In the genomic region with DNA sequence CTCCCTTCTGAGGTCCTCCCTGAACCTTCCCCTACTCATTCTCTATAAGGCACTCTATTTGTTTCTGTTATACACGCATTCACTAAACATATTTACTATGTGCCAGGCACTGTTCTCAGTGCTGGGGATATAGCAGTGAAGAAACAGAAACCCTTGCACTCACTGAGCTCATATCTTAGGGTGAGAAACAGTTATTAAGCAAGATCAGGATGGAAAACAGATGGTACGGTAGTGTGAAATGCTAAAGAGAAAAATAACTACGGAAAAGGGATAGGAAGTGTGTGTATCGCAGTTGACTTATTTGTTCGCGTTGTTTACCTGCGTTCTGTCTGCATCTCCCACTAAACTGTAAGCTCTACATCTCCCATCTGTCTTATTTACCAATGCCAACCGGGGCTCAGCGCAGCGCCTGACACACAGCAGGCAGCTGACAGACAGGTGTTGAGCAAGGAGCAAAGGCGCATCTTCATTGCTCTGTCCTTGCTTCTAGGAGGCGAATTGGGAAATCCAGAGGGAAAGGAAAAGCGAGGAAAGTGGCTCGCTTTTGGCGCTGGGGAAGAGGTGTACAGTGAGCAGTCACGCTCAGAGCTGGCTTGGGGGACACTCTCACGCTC, we compare ENCODE assay signal across 2 cellular contexts.
TF ChIP-seq lines count a peak whose summit lies in the region.

No MANE protein-coding gene starts in this region.

TF ChIP-seq in K562, 482 proteins besides CTCF, POLR2A, EP300 and RAD21 (continues in another document):
- TF ChIP-seq DLX4 (CRISPR knock-in tag; IDR thresholded peaks at IDR 0.05) (no peak), SRSF9 (IDR thresholded peaks at IDR 0.05; ENCODE audit: borderline replicate concordance, low read depth, low read length) (no peak), CTBP1 (IDR thresholded peaks at IDR 0.05; ENCODE audit: borderline replicate concordance) (no peak), CBX8 (IDR thresholded peaks at IDR 0.05; ENCODE audit: borderline replicate concordance, extremely low read depth, low read depth, low read length, poor library complexity, severe bottlenecking) (no peak), ELF2 (CRISPR knock-in tag; IDR thresholded peaks at IDR 0.05) (no peak), ZNF79 (CRISPR knock-in tag; IDR thresholded peaks at IDR 0.05; ENCODE audit: low read depth) (no peak), ZNF23 (CRISPR knock-in tag; IDR thresholded peaks at IDR 0.05) (no peak), ZNF551 (CRISPR knock-in tag; IDR thresholded peaks at IDR 0.05) (no peak), SMC3 (conservative IDR thresholded peaks at IDR 0.05; ENCODE audit: insufficient read depth, low read depth, low read length) (0 out of 2 replicates have a peak, but pooled peaks have one; percentile 12), TSC22D4 (tag; IDR thresholded peaks at IDR 0.05) (no peak), GABPA (tag; conservative IDR thresholded peaks at IDR 0.05; ENCODE audit: low read depth) (no peak), PML (IDR thresholded peaks at IDR 0.05; ENCODE audit: low read length) (no peak), SP2 (IDR thresholded peaks at IDR 0.05; ENCODE audit: extremely low read depth, low read depth, low read length, poor library complexity, severe bottlenecking) (no peak), ARNT (IDR thresholded peaks at IDR 0.05) (no peak), SAP30 (IDR thresholded peaks at IDR 0.05; ENCODE audit: borderline replicate concordance, insufficient read depth, low read depth, low read length, poor library complexity, severe bottlenecking) (peak; percentile 27), SMARCE1 (IDR thresholded peaks at IDR 0.05) (no peak), ZNF589 (CRISPR knock-in tag; IDR thresholded peaks at IDR 0.05; ENCODE audit: low read depth) (no peak), MYBL2 (IDR thresholded peaks at IDR 0.05; ENCODE audit: low read depth) (no peak), MYBL2 (CRISPR knock-in tag; IDR thresholded peaks at IDR 0.05; ENCODE audit: borderline replicate concordance) (no peak), GMEB1 (CRISPR knock-in tag; IDR thresholded peaks at IDR 0.05) (no peak), MCM2 (IDR thresholded peaks at IDR 0.05; ENCODE audit: low read depth) (no peak), MECOM (CRISPR knock-in tag; IDR thresholded peaks at IDR 0.05) (0 out of 2 replicates have a peak, but pooled peaks have one; percentile 46), POLR2G (IDR thresholded peaks at IDR 0.05; ENCODE audit: low read depth, low read length) (no peak), ESRRA (IDR thresholded peaks at IDR 0.05; ENCODE audit: borderline replicate concordance, low read depth) (no peak), EP400 (IDR thresholded peaks at IDR 0.05) (no peak), MAX (CRISPR knock-in tag; IDR thresholded peaks at IDR 0.05) (0 out of 2 replicates have a peak, but pooled peaks have one; percentile 29), MXI1 (IDR thresholded peaks at IDR 0.05; ENCODE audit: low read depth, low read length) (no peak)
- TF ChIP-seq, protein P1, sequence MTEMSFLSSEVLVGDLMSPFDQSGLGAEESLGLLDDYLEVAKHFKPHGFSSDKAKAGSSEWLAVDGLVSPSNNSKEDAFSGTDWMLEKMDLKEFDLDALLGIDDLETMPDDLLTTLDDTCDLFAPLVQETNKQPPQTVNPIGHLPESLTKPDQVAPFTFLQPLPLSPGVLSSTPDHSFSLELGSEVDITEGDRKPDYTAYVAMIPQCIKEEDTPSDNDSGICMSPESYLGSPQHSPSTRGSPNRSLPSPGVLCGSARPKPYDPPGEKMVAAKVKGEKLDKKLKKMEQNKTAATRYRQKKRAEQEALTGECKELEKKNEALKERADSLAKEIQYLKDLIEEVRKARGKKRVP (CRISPR knock-in tag; IDR thresholded peaks at IDR 0.05): no peak
- TF ChIP-seq, protein P2, sequence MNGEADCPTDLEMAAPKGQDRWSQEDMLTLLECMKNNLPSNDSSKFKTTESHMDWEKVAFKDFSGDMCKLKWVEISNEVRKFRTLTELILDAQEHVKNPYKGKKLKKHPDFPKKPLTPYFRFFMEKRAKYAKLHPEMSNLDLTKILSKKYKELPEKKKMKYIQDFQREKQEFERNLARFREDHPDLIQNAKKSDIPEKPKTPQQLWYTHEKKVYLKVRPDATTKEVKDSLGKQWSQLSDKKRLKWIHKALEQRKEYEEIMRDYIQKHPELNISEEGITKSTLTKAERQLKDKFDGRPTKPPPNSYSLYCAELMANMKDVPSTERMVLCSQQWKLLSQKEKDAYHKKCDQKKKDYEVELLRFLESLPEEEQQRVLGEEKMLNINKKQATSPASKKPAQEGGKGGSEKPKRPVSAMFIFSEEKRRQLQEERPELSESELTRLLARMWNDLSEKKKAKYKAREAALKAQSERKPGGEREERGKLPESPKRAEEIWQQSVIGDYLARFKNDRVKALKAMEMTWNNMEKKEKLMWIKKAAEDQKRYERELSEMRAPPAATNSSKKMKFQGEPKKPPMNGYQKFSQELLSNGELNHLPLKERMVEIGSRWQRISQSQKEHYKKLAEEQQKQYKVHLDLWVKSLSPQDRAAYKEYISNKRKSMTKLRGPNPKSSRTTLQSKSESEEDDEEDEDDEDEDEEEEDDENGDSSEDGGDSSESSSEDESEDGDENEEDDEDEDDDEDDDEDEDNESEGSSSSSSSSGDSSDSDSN (IDR thresholded peaks at IDR 0.05; ENCODE audit: borderline replicate concordance in 1 of 2, low read depth in 2 of 2, low read length in 2 of 2): no peak

TF ChIP-seq in HepG2, 621 proteins besides CTCF, POLR2A, EP300 and RAD21 (continues in another document):
- TF ChIP-seq ZHX1 (CRISPR knock-in tag; IDR thresholded peaks at IDR 0.05; ENCODE audit: low read depth) (0 out of 2 replicates have a peak, but pooled peaks have one; percentile 45), HNF1A (IDR thresholded peaks at IDR 0.05; ENCODE audit: low read depth) (no peak), HNF1A (CRISPR knock-in tag; IDR thresholded peaks at IDR 0.05; ENCODE audit: borderline replicate concordance) (no peak), ZNF768 (CRISPR knock-in tag; IDR thresholded peaks at IDR 0.05) (peak; percentile 43; the same call in 1 of the 2 replicates), ARID5B (CRISPR knock-in tag; IDR thresholded peaks at IDR 0.05) (no peak), ZNF263 (CRISPR knock-in tag; IDR thresholded peaks at IDR 0.05) (no peak), NR2C2 (CRISPR knock-in tag; IDR thresholded peaks at IDR 0.05; ENCODE audit: borderline replicate concordance) (peak; percentile 24; the same call in 1 of the 2 replicates), HOXD1 (CRISPR knock-in tag; IDR thresholded peaks at IDR 0.05) (no peak), SNAPC4 (CRISPR knock-in tag; IDR thresholded peaks at IDR 0.05) (no peak)
